In genomic region chr7:53292341-53292740, GRCh38 we compare ENCODE assay signal across 10 cellular contexts.
"Had no signal": no experiment of that assay in that cellular context is flagged by ENCODE, and none has a peak within 500 bp of the region (broad histone marks: within the 10 kb centered on the region; RNA-seq: fewer than 3 reads in every experiment).

No MANE protein-coding gene starts in this region.

- H3K4me1 ChIP-seq: HAP-1 had no signal

- H3K4me3 Mint-ChIP-seq: HFFc6 had no signal

- H3K27ac ChIP-seq: GM23248 had no signal

- H2AFZ ChIP-seq: GM23248 had no signal

- FAIRE-seq: HTR-8/SVneo, K562 had no signal

- DNase-seq: GM23248, GOT3, H7, HFFc6, IMR-90, KG1 had no signal

- H3K27ac Mint-ChIP-seq: HFFc6 had no signal

- ATAC-seq: HCT116, K562 had no signal

- H3K4me3 ChIP-seq: GM23248, HAP-1, K562 had no signal

- H3K9ac ChIP-seq: GM23248 had no signal

- H3K36me3 ChIP-seq: HAP-1 had no signal

- H3K9me3 ChIP-seq: HAP-1 had no signal
